11 cellular contexts compared by ENCODE assay signal in genomic region chr1:19414490-19414889, GRCh38.
DNase-seq lines count a peak whose midpoint lies in the region; ATAC-seq, FAIRE-seq and TF ChIP-seq lines count a peak whose summit lies in the region.
"Had no signal": no experiment of that assay in that cellular context is flagged by ENCODE, and none has a peak within 500 bp of the region (broad histone marks: within the 10 kb centered on the region; RNA-seq: fewer than 3 reads in every experiment).

No MANE protein-coding gene starts in this region.

- H3K9me3 ChIP-seq in breast epithelium (no peaks in the 10 kb centered on the region), cardiac muscle cell (ENCODE audit: low read depth) (no peaks in the 10 kb centered on the region), pancreas (no peaks in the 10 kb centered on the region), uterus (no peaks in the 10 kb centered on the region)

- FAIRE-seq in pancreas (lab: Jason Lieb, UNC), result peak; percentile 68

- H3K36me3 ChIP-seq in breast epithelium (no peaks in the 10 kb centered on the region), cardiac muscle cell (peaks cover 14% of the 10 kb centered on the region), pancreas (peaks cover 0 to 10% (median 4%) of the 10 kb centered on the region in 3 donors), uterus (no peaks in the 10 kb centered on the region)

- no TSS peak for BruUV-seq in MCF 10A (replicated peaks; lab: Mats Ljungman, UMichigan)

- TF ChIP-seq POLR2A in breast epithelium (IDR thresholded peaks at IDR 0.05) (no peak), uterus (IDR thresholded peaks at IDR 0.05) (no peak)

- WGBS in pancreas, 2 donors, result 54 to 62% methylated on average over 2 of the region's 2 CpGs

- ATAC-seq in pancreas (peak in 2 of 4 donors; percentile 24 to 28), HG02642 (IDR thresholded peaks at IDR 0.05; ENCODE audit: poor library complexity, unreplicated experiment) (no peak), HG03354 (IDR thresholded peaks at IDR 0.05; ENCODE audit: poor library complexity, severe bottlenecking, unreplicated experiment) (no peak)

- H3K9me3 Mint-ChIP-seq in MCF 10A (ENCODE audit: unreplicated experiment), result no peaks in the 10 kb centered on the region

- no peak overlapping the region for H3K4me3 Mint-ChIP-seq in MCF 10A (ENCODE audit: unreplicated experiment)

- no peaks in the 10 kb centered on the region for H3K4me1 ChIP-seq in breast epithelium
- H3K4me1 ChIP-seq in cardiac muscle cell (ENCODE audit: low read depth), result peaks cover 20% of the 10 kb centered on the region
- H3K4me1 ChIP-seq in pancreas, result no peaks in the 10 kb centered on the region
- H3K4me1 ChIP-seq in uterus, result peaks cover 9 to 24% of the 10 kb centered on the region in 2 donors

- no peak for TF ChIP-seq CTCF in breast epithelium (IDR thresholded peaks at IDR 0.05)
- no peak for TF ChIP-seq CTCF in MCF 10A (IDR thresholded peaks at IDR 0.05; ENCODE audit: unreplicated experiment)
- TF ChIP-seq CTCF in cardiac muscle cell (IDR thresholded peaks at IDR 0.05; ENCODE audit: low read depth, low read length), result no peak
- TF ChIP-seq CTCF in pancreas (IDR thresholded peaks at IDR 0.05), result no peak
- TF ChIP-seq CTCF in uterus (IDR thresholded peaks at IDR 0.05), result no peak

- H3K27ac Mint-ChIP-seq in MCF 10A (ENCODE audit: low read depth, unreplicated experiment), result no peak overlapping the region

- intact Hi-C loops in breast epithelium (cut with DNase I; ENCODE audit: low total_unique reads), result no loop called here
- intact Hi-C loops in MCF 10A (cut with micrococcal nuclease), result no loop called here
- intact Hi-C loops in pancreas (cut with DNase I), result no loop called here
- intact Hi-C loops in uterus (cut with DNase I; ENCODE audit: low total_unique reads), result no loop called here

- peaks cover 37% of the 10 kb centered on the region for H3K36me3 Mint-ChIP-seq in MCF 10A (ENCODE audit: insufficient read depth, unreplicated experiment)

- no peaks in the 10 kb centered on the region for H3K27me3 Mint-ChIP-seq in MCF 10A (ENCODE audit: insufficient read depth, unreplicated experiment)

- CTCF ChIA-PET in MCF 10A (lab: Yijun Ruan, JAX), result interaction anchor here (0.5 to 1.1 kb wide), 2 partner anchors 70 to 293 kb away, joined by 3 read pairs; no protein-coding TSS in a partner anchor

- H3K4me3 ChIP-seq in breast epithelium (no peak overlapping the region), cardiac muscle cell (no peak overlapping the region), pancreas (no peak overlapping the region), uterus (no peak overlapping the region)
- H3K4me3 ChIP-seq: smooth muscle cell had no signal

- DNase-seq in breast epithelium (ENCODE audit: low spot score in 2 of 2) (no peak), MCF 10A (ENCODE audit: unreplicated experiment) (no peak), cardiac muscle cell (ENCODE audit: low read depth in 1 of 2, low spot score in 1 of 2) (no peak), pancreas (no peak), uterus (peak in 1 of 2 donors; percentile 62), CD1c-positive myeloid dendritic cell (ENCODE audit: extremely low spot score) (no peak)
- DNase-seq: activated CD4-positive, alpha-beta T cell treated with anti-CD3 and anti-CD28 coated beads, Interleukin-2, amount 50 U/mL, for 1 hour; SIG-M5 had no signal

- H3K27me3 ChIP-seq in breast epithelium, result no peaks in the 10 kb centered on the region
- H3K27me3 ChIP-seq in cardiac muscle cell, result no peaks in the 10 kb centered on the region
- H3K27me3 ChIP-seq in pancreas, result no peaks in the 10 kb centered on the region
- H3K27me3 ChIP-seq in uterus, result no peaks in the 10 kb centered on the region

- POLR2A ChIA-PET in MCF 10A (lab: Yijun Ruan, JAX), result no interaction called here

- H3K27ac ChIP-seq in breast epithelium, result peak overlapping the region; percentile 48 to 57
- peak overlapping the region; percentile 70 for H3K27ac ChIP-seq in cardiac muscle cell
- no peak overlapping the region for H3K27ac ChIP-seq in pancreas
- peak overlapping the region; percentile 71 to 89 for H3K27ac ChIP-seq in uterus

- H3K4me1 Mint-ChIP-seq in MCF 10A (ENCODE audit: insufficient read depth, unreplicated experiment), result peaks cover 6% of the 10 kb centered on the region

Comparison
In these comparisons a context has a peak if more than half of its experiments do, and no peak if none do; other contexts are left out.
1. H3K27ac ChIP-seq: peak in breast epithelium (2 of 2), cardiac muscle cell (single experiment) and uterus (2 of 2); none in pancreas (0 of 4).